Comparison of ENCODE assay signal across 1 cellular context in the genomic region with DNA sequence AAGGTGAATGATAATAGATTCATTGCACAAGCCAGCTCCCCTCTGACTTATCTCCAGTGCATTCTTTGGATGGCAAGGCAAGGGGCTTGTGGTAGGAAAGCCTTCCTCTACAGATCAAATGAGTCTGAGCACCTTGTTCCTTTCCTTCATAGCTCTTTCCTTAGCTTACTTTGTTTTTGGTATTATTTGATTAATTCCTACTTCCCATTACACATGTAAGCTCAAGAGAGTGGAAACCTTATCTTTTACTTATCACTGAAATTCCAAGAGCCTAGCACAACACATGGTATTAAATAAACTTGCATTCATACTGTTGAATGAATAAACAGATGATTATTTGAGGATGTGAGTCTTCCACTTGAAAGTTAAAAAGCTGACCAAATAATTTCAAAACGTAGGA.
TF ChIP-seq lines count a peak whose summit lies in the region.

No MANE protein-coding gene starts in this region.

TF ChIP-seq in GM12878, 131 proteins besides CTCF, POLR2A, EP300 and RAD21:
- TF ChIP-seq CREM (IDR thresholded peaks at IDR 0.05; ENCODE audit: low read depth) (no peak), ZNF207 (IDR thresholded peaks at IDR 0.05; ENCODE audit: borderline replicate concordance) (no peak)
- TF ChIP-seq, protein P1, sequence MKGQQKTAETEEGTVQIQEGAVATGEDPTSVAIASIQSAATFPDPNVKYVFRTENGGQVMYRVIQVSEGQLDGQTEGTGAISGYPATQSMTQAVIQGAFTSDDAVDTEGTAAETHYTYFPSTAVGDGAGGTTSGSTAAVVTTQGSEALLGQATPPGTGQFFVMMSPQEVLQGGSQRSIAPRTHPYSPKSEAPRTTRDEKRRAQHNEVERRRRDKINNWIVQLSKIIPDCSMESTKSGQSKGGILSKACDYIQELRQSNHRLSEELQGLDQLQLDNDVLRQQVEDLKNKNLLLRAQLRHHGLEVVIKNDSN (IDR thresholded peaks at IDR 0.05; ENCODE audit: borderline replicate concordance, extremely low read length, insufficient read depth, low read depth, low read length) = no peak
